In genomic region chr6:105733556-105734162, GRCh38 we compare ENCODE assay signal across 8 cellular contexts.
DNase-seq lines count a peak whose midpoint lies in the region; ATAC-seq and TF ChIP-seq lines count a peak whose summit lies in the region.

No MANE protein-coding gene starts in this region.

- CTCF ChIA-PET in T-cell (lab: Charles Lee), result interaction anchor here (3.1 to 5.2 kb wide), 2 partner anchors 489 kb away, joined by 16 to 27 read pairs; no protein-coding TSS in a partner anchor

- no peak overlapping the region for H3K4me3 Mint-ChIP-seq in effector memory CD8-positive, alpha-beta T cell
- H3K4me3 Mint-ChIP-seq in progenitor cell of endocrine pancreas (ENCODE audit: low read depth), result no peak overlapping the region
- H3K4me3 Mint-ChIP-seq in T-cell, result no peak overlapping the region

- H3K27ac Mint-ChIP-seq in effector memory CD8-positive, alpha-beta T cell, result no peak overlapping the region
- H3K27ac Mint-ChIP-seq in progenitor cell of endocrine pancreas, result no peak overlapping the region
- H3K27ac Mint-ChIP-seq in T-cell, result no peak overlapping the region

- no peaks in the 10 kb centered on the region for H3K27me3 Mint-ChIP-seq in effector memory CD8-positive, alpha-beta T cell
- H3K27me3 Mint-ChIP-seq in progenitor cell of endocrine pancreas (no peaks in the 10 kb centered on the region), T-cell (no peaks in the 10 kb centered on the region)

- peak; percentile 81 for TF ChIP-seq CTCF in progenitor cell of endocrine pancreas (IDR thresholded peaks at IDR 0.05; ENCODE audit: unreplicated experiment)

- H3K36me3 Mint-ChIP-seq in effector memory CD8-positive, alpha-beta T cell (ENCODE audit: insufficient read depth), result no peaks in the 10 kb centered on the region
- H3K36me3 Mint-ChIP-seq in progenitor cell of endocrine pancreas (ENCODE audit: insufficient read depth), result no peaks in the 10 kb centered on the region
- no peaks in the 10 kb centered on the region for H3K36me3 Mint-ChIP-seq in T-cell

- H3K4me1 Mint-ChIP-seq in effector memory CD8-positive, alpha-beta T cell (ENCODE audit: low read depth in 2 of 2), result peaks cover 4 to 14% of the 10 kb centered on the region in 2 donors
- H3K4me1 Mint-ChIP-seq in progenitor cell of endocrine pancreas (ENCODE audit: low read depth) (no peaks in the 10 kb centered on the region), T-cell (peaks cover 7 to 9% (median 8%) of the 10 kb centered on the region in 3 donors)

- peak; percentile 33 for ATAC-seq in effector memory CD8-positive, alpha-beta T cell (replicated peaks)
- ATAC-seq in activated CD4-positive, CD25-positive, alpha-beta regulatory T cell treated with anti-CD3 and anti-CD28 coated beads, Interleukin-2, amount 50 U/mL, for 24 hours, result no peak
- ATAC-seq in T-cell (replicated peaks in 1 of 4) (no peak), HG02884 (IDR thresholded peaks at IDR 0.05; ENCODE audit: unreplicated experiment) (no peak)

- no peaks in the 10 kb centered on the region for H3K9me3 Mint-ChIP-seq in effector memory CD8-positive, alpha-beta T cell
- H3K9me3 Mint-ChIP-seq in progenitor cell of endocrine pancreas (ENCODE audit: low read depth), result peaks cover 4% of the 10 kb centered on the region
- H3K9me3 Mint-ChIP-seq in T-cell, result no peaks in the 10 kb centered on the region

- POLR2A ChIA-PET in T-cell (lab: Charles Lee), result no interaction called here

- DNase-seq in NOMO-1 treated with DMSO at 0.1 percent for 48 hours (lab: John Stamatoyannopoulos, UW; ENCODE audit: unreplicated experiment), result peak; percentile 38
- DNase-seq in NOMO-1 treated with dmso at 0.1 percent for 144 hours (lab: John Stamatoyannopoulos, UW; ENCODE audit: unreplicated experiment), result no peak
- peak; percentile 56 for DNase-seq in NCI-H69 (lab: John Stamatoyannopoulos, UW)
- no peak for DNase-seq in effector memory CD8-positive, alpha-beta T cell
- no peak for DNase-seq in progenitor cell of endocrine pancreas (ENCODE audit: low spot score, unreplicated experiment)
- no peak for DNase-seq in T-cell

Comparison
In these comparisons a context has a peak if more than half of its experiments do, and no peak if none do; other contexts are left out.
1. DNase-seq: peak in NOMO-1 treated with DMSO at 0.1 percent for 48 hours (single experiment) and NCI-H69 (single experiment); none in NOMO-1 treated with dmso at 0.1 percent for 144 hours (single experiment), effector memory CD8-positive, alpha-beta T cell (0 of 3), progenitor cell of endocrine pancreas (single experiment) and T-cell (0 of 34).